11 cellular contexts compared by ENCODE assay signal in genomic region chr15:20341901-20342605, GRCh38.
A peak's percentile ranks its signal among the peaks of the same experiment; 100 is the strongest.
DNase-seq lines count a peak whose midpoint lies in the region; ATAC-seq and TF ChIP-seq lines count a peak whose summit lies in the region.
"Had no signal": no experiment of that assay in that cellular context is flagged by ENCODE, and none has a peak within 500 bp of the region (broad histone marks: within the 10 kb centered on the region; RNA-seq: fewer than 3 reads in every experiment).

No MANE protein-coding gene starts in this region.

- H4K20me1 ChIP-seq in SK-N-SH (ENCODE audit: insufficient read depth): no peaks in the 10 kb centered on the region

- no peaks in the 10 kb centered on the region for H3F3A ChIP-seq in SK-N-SH (replicated peaks; ENCODE audit: insufficient read depth)

- POLR2A ChIA-PET in SK-N-SH (lab: Yijun Ruan, JAX): no interaction called here

- ATAC-seq in left colon: peak; percentile 27
- peak; percentile 31 for ATAC-seq in upper lobe of right lung
- no peak for ATAC-seq in HG02588 (IDR thresholded peaks at IDR 0.05; ENCODE audit: unreplicated experiment)

- DNase-seq in activated gamma-delta T cell treated with Interleukin-2 at 50 U/mL for 16 hours (peak; percentile 49), activated gamma-delta T cell (lab: John Stamatoyannopoulos, UW) (no peak), ascending aorta (ENCODE audit: low spot score in 2 of 2) (peak; percentile 82 to 89), left colon (peak; percentile 39 to 73), upper lobe of right lung (peak; percentile 89), SK-N-SH (no peak)
- DNase-seq in central memory CD4-positive, alpha-beta T cell: no peak
- DNase-seq: activated T-cell treated with anti-CD3 and anti-CD28 coated beads for 4 hours, NCI-H748 treated with DMSO at 0.1 percent for 48 hours had no signal

- no peaks in the 10 kb centered on the region for H3K36me3 ChIP-seq in ascending aorta
- H3K36me3 ChIP-seq in upper lobe of right lung: no peaks in the 10 kb centered on the region
- H3K36me3 ChIP-seq in SK-N-SH (replicated peaks in 1 of 2; ENCODE audit: control insufficient read depth in 1 of 2, insufficient read depth in 2 of 2, low read length in 1 of 2): no peaks in the 10 kb centered on the region

- CTCF ChIA-PET in SK-N-SH (lab: Yijun Ruan, JAX): interaction anchor here (1.0 to 1.9 kb wide), 2 partner anchors 14 to 15 kb away, joined by 4 to 6 read pairs; no protein-coding TSS in a partner anchor

- peaks cover 16 to 19% of the 10 kb centered on the region in 2 donors for H3K9me3 ChIP-seq in ascending aorta
- H3K9me3 ChIP-seq in upper lobe of right lung: peaks cover 10% of the 10 kb centered on the region
- H3K9me3 ChIP-seq in SK-N-SH: no peaks in the 10 kb centered on the region

- TF ChIP-seq CTCF in ascending aorta (IDR thresholded peaks at IDR 0.05) (no peak), upper lobe of right lung (IDR thresholded peaks at IDR 0.05) (no peak), SK-N-SH (IDR thresholded peaks at IDR 0.05) (no peak)

- intact Hi-C loops in ascending aorta (cut with DNase I): no loop called here
- intact Hi-C loops in left colon (cut with DNase I, micrococcal nuclease): loop anchor here in 1 of 2 donors (5.0 kb wide), 1 partner anchor 65 kb away; no protein-coding TSS in a partner anchor
- intact Hi-C loops in upper lobe of right lung (cut with DNase I): no loop called here

- H2AFZ ChIP-seq in SK-N-SH (ENCODE audit: low read depth): no peak overlapping the region
- H2AFZ ChIP-seq: parathyroid adenoma had no signal

- no peaks in the 10 kb centered on the region for H3K4me1 ChIP-seq in ascending aorta
- no peaks in the 10 kb centered on the region for H3K4me1 ChIP-seq in upper lobe of right lung
- H3K4me1 ChIP-seq in SK-N-SH (ENCODE audit: control insufficient read depth in 1 of 2, insufficient read depth in 2 of 2, low read depth in 1 of 2, low read length in 1 of 2): no peaks in the 10 kb centered on the region
- H3K4me1 ChIP-seq: parathyroid adenoma had no signal

- no peaks in the 10 kb centered on the region for H3K27me3 ChIP-seq in ascending aorta
- no peaks in the 10 kb centered on the region for H3K27me3 ChIP-seq in upper lobe of right lung
- 0 out of 2 replicates have a peak, but pooled peaks cover under 1% of the 10 kb centered on the region for H3K27me3 ChIP-seq in SK-N-SH (ENCODE audit: insufficient read depth)

- H3K4me2 ChIP-seq in SK-N-SH: no peak overlapping the region

- 4% methylated on average over 5 of the region's 5 CpGs for WGBS in SK-N-SH (ENCODE audit: low lambda C conversion rate)

- H3K79me2 ChIP-seq in SK-N-SH (ENCODE audit: insufficient read depth): no peaks in the 10 kb centered on the region
- H3K79me2 ChIP-seq: parathyroid adenoma had no signal

- H3K27ac ChIP-seq in ascending aorta (no peak overlapping the region), upper lobe of right lung (no peak overlapping the region), SK-N-SH (ENCODE audit: low read depth in 2 of 2, low read length in 1 of 2) (no peak overlapping the region)
- H3K27ac ChIP-seq: parathyroid adenoma had no signal

- no peaks in the 10 kb centered on the region for H3K9me2 ChIP-seq in SK-N-SH

- H3K9ac ChIP-seq in SK-N-SH: no peak overlapping the region
- H3K9ac ChIP-seq: parathyroid adenoma had no signal

- TF ChIP-seq RAD21 in SK-N-SH (IDR thresholded peaks at IDR 0.05; ENCODE audit: low read length): no peak

- no peak overlapping the region for H3K4me3 ChIP-seq in ascending aorta
- H3K4me3 ChIP-seq in upper lobe of right lung: no peak overlapping the region
- H3K4me3 ChIP-seq in SK-N-SH (ENCODE audit: low read depth in 2 of 2, low read length in 1 of 2): no peak overlapping the region

- no peak for TF ChIP-seq EP300 in SK-N-SH (IDR thresholded peaks at IDR 0.05; ENCODE audit: borderline replicate concordance in 1 of 2, low read depth in 1 of 2, low read length in 1 of 2)

TF ChIP-seq in SK-N-SH, 30 proteins besides CTCF, POLR2A, EP300 and RAD21:
- TF ChIP-seq SMC3 (IDR thresholded peaks at IDR 0.05; ENCODE audit: low read depth, low read length): no peak
- no peak for TF ChIP-seq YY1 (IDR thresholded peaks at IDR 0.05; ENCODE audit: low read depth)
- no peak for TF ChIP-seq RCOR1 (IDR thresholded peaks at IDR 0.05; ENCODE audit: low read length)
- TF ChIP-seq MEF2A (IDR thresholded peaks at IDR 0.05; ENCODE audit: borderline replicate concordance, low read depth): no peak
- no peak for TF ChIP-seq SIN3A (IDR thresholded peaks at IDR 0.05; ENCODE audit: borderline replicate concordance, low read depth, low read length)
- TF ChIP-seq ZBTB33 (IDR thresholded peaks at IDR 0.05; ENCODE audit: borderline replicate concordance, low read depth): no peak
- no peak for TF ChIP-seq RXRA (IDR thresholded peaks at IDR 0.05; ENCODE audit: borderline replicate concordance, low read depth)
- TF ChIP-seq FOXM1 (IDR thresholded peaks at IDR 0.05; ENCODE audit: low read depth): no peak
- no peak for TF ChIP-seq GABPA (IDR thresholded peaks at IDR 0.05; ENCODE audit: low read depth)
- TF ChIP-seq ELF1 (IDR thresholded peaks at IDR 0.05): no peak
- no peak for TF ChIP-seq TEAD4 (IDR thresholded peaks at IDR 0.05; ENCODE audit: borderline replicate concordance, insufficient read depth)
- no peak for TF ChIP-seq TAF1 (IDR thresholded peaks at IDR 0.05; ENCODE audit: borderline replicate concordance, low read depth, low read length)
- no peak for TF ChIP-seq MXI1 (IDR thresholded peaks at IDR 0.05; ENCODE audit: low read depth, low read length)
- no peak for TF ChIP-seq PBX3 (IDR thresholded peaks at IDR 0.05)
- no peak for TF ChIP-seq JUND (IDR thresholded peaks at IDR 0.05)
- no peak for TF ChIP-seq NRF1 (IDR thresholded peaks at IDR 0.05; ENCODE audit: low read depth, low read length)
- TF ChIP-seq RFX5 (IDR thresholded peaks at IDR 0.05; ENCODE audit: low read length): no peak
- TF ChIP-seq USF1 (IDR thresholded peaks at IDR 0.05; ENCODE audit: borderline replicate concordance, low read depth): no peak
- no peak for TF ChIP-seq GATA2 (CRISPR knock-in tag; IDR thresholded peaks at IDR 0.05)

Comparison
In these comparisons a context has a peak if more than half of its experiments do, and no peak if none do; other contexts are left out.
1. DNase-seq: peak in activated gamma-delta T cell treated with Interleukin-2 at 50 U/mL for 16 hours (single experiment), ascending aorta (2 of 2), left colon (2 of 2) and upper lobe of right lung (single experiment); none in activated gamma-delta T cell (single experiment), SK-N-SH (single experiment) and central memory CD4-positive, alpha-beta T cell (single experiment).